Comparison of ENCODE assay signal across 8 cellular contexts in the genomic region with DNA sequence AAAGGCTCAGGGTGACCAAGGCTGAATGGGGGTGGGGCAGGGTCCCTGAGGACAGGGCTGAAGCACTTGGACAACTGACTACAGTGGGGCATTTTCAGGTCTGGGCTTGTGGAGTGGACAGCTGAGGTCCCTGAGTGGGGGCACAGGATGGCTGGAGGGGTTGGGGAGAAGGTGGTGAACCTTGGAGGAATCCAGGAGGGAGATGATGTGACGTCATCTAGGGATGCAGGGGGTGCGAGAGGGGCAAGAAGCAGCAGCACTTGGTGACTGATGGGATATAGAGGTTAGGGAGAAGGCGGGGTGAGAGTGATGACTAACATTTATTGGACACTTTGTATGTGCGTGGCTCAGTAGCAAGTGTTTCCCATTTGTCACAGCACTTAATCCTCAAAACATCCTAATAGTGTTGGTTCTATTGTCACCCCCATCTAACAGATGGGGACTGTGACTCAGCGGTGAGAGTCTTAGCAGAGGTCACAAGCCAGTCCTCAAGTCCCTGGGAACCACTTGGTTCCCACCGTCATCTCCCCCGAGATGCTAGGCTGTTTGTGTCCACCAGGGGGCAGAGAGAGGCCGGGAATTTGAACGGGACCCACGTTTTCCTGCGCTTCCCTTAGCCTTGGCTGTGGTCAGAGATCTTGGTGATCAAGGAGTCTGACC. TPM values are rescaled to one million over a fixed set of nuclear protein-coding genes. Genes with fewer than 3 reads are reported as not detected.
A peak's percentile ranks its signal among the peaks of the same experiment; 100 is the strongest.
DNase-seq lines count a peak whose midpoint lies in the region; ATAC-seq and TF ChIP-seq lines count a peak whose summit lies in the region.

No MANE protein-coding gene starts in this region.

- no peaks in the 10 kb centered on the region for H3K36me3 Mint-ChIP-seq in natural killer cell treated with Interleukin-12 subunit alpha and Interleukin-12 subunit beta and Interleukin-15 and Interleukin-18, amount 100 ng/mL, for 72 hours

- H3K9ac ChIP-seq in OCI-LY1 (ENCODE audit: low read length) = no peak overlapping the region; the same call in 1 of the 2 replicates

- no peaks in the 10 kb centered on the region for H3F3A ChIP-seq in OCI-LY1 (ENCODE audit: insufficient read depth, low read length)

- ATAC-seq in GM21423 (IDR thresholded peaks at IDR 0.05; ENCODE audit: unreplicated experiment) = peak; percentile 51
- peak; percentile 68 to 77 for ATAC-seq in natural killer cell treated with Interleukin-12 subunit alpha and Interleukin-12 subunit beta and Interleukin-15 and Interleukin-18, amount 100 ng/mL, for 72 hours

- peaks cover 0 to 9% of the 10 kb centered on the region in 2 donors for H3K27me3 Mint-ChIP-seq in natural killer cell treated with Interleukin-12 subunit alpha and Interleukin-12 subunit beta and Interleukin-15 and Interleukin-18, amount 100 ng/mL, for 72 hours

- no peaks in the 10 kb centered on the region for H3K27me3 ChIP-seq in OCI-LY1 (ENCODE audit: insufficient read depth, low read length)
- H3K27me3 ChIP-seq in esophagus squamous epithelium = peaks cover 0 to 4% (median 0%) of the 10 kb centered on the region in 4 donors
- no peaks in the 10 kb centered on the region for H3K27me3 ChIP-seq in tibial nerve

- DNase-seq in DMS53 treated with DMSO at 0.1 percent for 48 hours (lab: John Stamatoyannopoulos, UW; ENCODE audit: unreplicated experiment) (peak; percentile 89), HT-29 (ENCODE audit: low spot score) (peak; percentile 79), esophagus squamous epithelium (lab: John Stamatoyannopoulos, UW) (peak; percentile 33), tibial nerve (ENCODE audit: low spot score in 2 of 2) (peak; percentile 57 to 84)
- peak; percentile 81 for DNase-seq in activated T-cell treated with anti-CD3 and anti-CD28 coated beads, Interleukin-2, amount 50 U/mL, for 48 hours
- no peak for DNase-seq in natural killer cell treated with Interleukin-12 subunit alpha and Interleukin-12 subunit beta and Interleukin-15 and Interleukin-18, amount 100 ng/mL, for 72 hours (ENCODE audit: low spot score)

- peak overlapping the region; percentile 56 for H3K4me2 ChIP-seq in OCI-LY1 (ENCODE audit: low read length)

- H3K4me3 Mint-ChIP-seq in natural killer cell treated with Interleukin-12 subunit alpha and Interleukin-12 subunit beta and Interleukin-15 and Interleukin-18, amount 100 ng/mL, for 72 hours = no peak overlapping the region

- no peak for TF ChIP-seq POLR2A in esophagus squamous epithelium (IDR thresholded peaks at IDR 0.05)
- TF ChIP-seq POLR2A in tibial nerve (IDR thresholded peaks at IDR 0.05) = no peak

- H3K4me1 ChIP-seq in OCI-LY1 (ENCODE audit: insufficient read depth, low read length, severe bottlenecking) = peaks cover 6% of the 10 kb centered on the region
- peaks cover 22 to 41% (median 23%) of the 10 kb centered on the region in 3 donors for H3K4me1 ChIP-seq in esophagus squamous epithelium
- no peaks in the 10 kb centered on the region for H3K4me1 ChIP-seq in tibial nerve

- peaks cover 0 to 16% of the 10 kb centered on the region in 2 donors for H3K4me1 Mint-ChIP-seq in natural killer cell treated with Interleukin-12 subunit alpha and Interleukin-12 subunit beta and Interleukin-15 and Interleukin-18, amount 100 ng/mL, for 72 hours (ENCODE audit: low read depth in 2 of 2)

- H3K79me2 ChIP-seq in OCI-LY1 (ENCODE audit: insufficient read depth, low read length) = no peaks in the 10 kb centered on the region

- H3K4me3 ChIP-seq in OCI-LY1 (ENCODE audit: low read depth, low read length, poor library complexity, severe bottlenecking) (peak overlapping the region; percentile 42), esophagus squamous epithelium (peak overlapping the region in 2 of 4 donors; percentile 12 to 32), tibial nerve (no peak overlapping the region)

- H3K9me3 ChIP-seq in OCI-LY1 (ENCODE audit: low read length) (no peaks in the 10 kb centered on the region), esophagus squamous epithelium (no peaks in the 10 kb centered on the region), tibial nerve (no peaks in the 10 kb centered on the region)

- peak overlapping the region in 1 of 2 donors; percentile 60 for H3K27ac Mint-ChIP-seq in natural killer cell treated with Interleukin-12 subunit alpha and Interleukin-12 subunit beta and Interleukin-15 and Interleukin-18, amount 100 ng/mL, for 72 hours

- no peak for TF ChIP-seq EP300 in tibial nerve (IDR thresholded peaks at IDR 0.05)

- no peak overlapping the region for H2AFZ ChIP-seq in OCI-LY1 (ENCODE audit: low read length)

- TF ChIP-seq CTCF in OCI-LY1 (IDR thresholded peaks at IDR 0.05; ENCODE audit: low read length) = peak; percentile 76
- TF ChIP-seq CTCF in esophagus squamous epithelium (IDR thresholded peaks at IDR 0.05) = peak; percentile 72 to 99 (median 97)
- peak; percentile 81 to 95 (median 82) for TF ChIP-seq CTCF in tibial nerve (IDR thresholded peaks at IDR 0.05)

- no peaks in the 10 kb centered on the region for H4K20me1 ChIP-seq in OCI-LY1 (ENCODE audit: insufficient read depth, low read length)

- no peaks in the 10 kb centered on the region for H3K9me2 ChIP-seq in OCI-LY1 (ENCODE audit: low read depth, low read length)

- H3K27ac ChIP-seq in OCI-LY1 (ENCODE audit: low read depth, low read length, poor library complexity, severe bottlenecking) (peak overlapping the region; percentile 43), esophagus squamous epithelium (peak overlapping the region; percentile 74 to 90 (median 80)), tibial nerve (no peak overlapping the region)

- no peaks in the 10 kb centered on the region for H3K36me3 ChIP-seq in OCI-LY1 (ENCODE audit: insufficient read depth, low read length)
- no peaks in the 10 kb centered on the region for H3K36me3 ChIP-seq in esophagus squamous epithelium
- no peaks in the 10 kb centered on the region for H3K36me3 ChIP-seq in tibial nerve

- no peaks in the 10 kb centered on the region for H3K9me3 Mint-ChIP-seq in natural killer cell treated with Interleukin-12 subunit alpha and Interleukin-12 subunit beta and Interleukin-15 and Interleukin-18, amount 100 ng/mL, for 72 hours

- intact Hi-C loops in esophagus squamous epithelium (cut with DNase I) = loop anchor here (2.0 to 5.0 kb wide), 2 partner anchors 86 to 156 kb away; no protein-coding TSS in a partner anchor

- WGBS in esophagus squamous epithelium, 2 donors = 5 to 14% methylated on average over 7 to 11 of the region's 11 CpGs
- WGBS in tibial nerve, 2 donors = 11 to 14% methylated on average over 11 of the region's 11 CpGs

RNA-seq across cellular contexts. Expression of a gene that starts 27.9 kb away (rescaled TPM):
- total RNA-seq in HT-29 (2014; rRNA removed; shearing (Covaris generic)) = 2.9 and 3.5 TPM in 2 replicates
- under 1 TPM; 0.18 to 0.83 (median 0.55) TPM for total RNA-seq in esophagus squamous epithelium
- total RNA-seq in natural killer cell treated with Interleukin-12 subunit alpha and Interleukin-12 subunit beta and Interleukin-15 and Interleukin-18, amount 100 ng/mL, for 72 hours = 1 to 10 TPM in 1 of 2 donors, under 1 TPM in 1; 0.84 to 1.8 TPM
- 10 to 100 TPM; 13.6 to 33.9 (median 29.5) TPM for total RNA-seq in tibial nerve

RNA-seq across cellular contexts. Expression of a gene that starts 45.4 kb away (rescaled TPM):
- total RNA-seq in HT-29 (2014; rRNA removed; shearing (Covaris generic)) = 3.4 and 4.6 TPM in 2 replicates
- total RNA-seq in esophagus squamous epithelium (under 1 TPM in 2 of 4 donors, not detected in 2; 0.19 to 0.48 TPM), tibial nerve (10 to 100 TPM in 1 of 4 donors, 1 to 10 TPM in 3; 4.5 to 22.2 (median 8.4) TPM)
- total RNA-seq in natural killer cell treated with Interleukin-12 subunit alpha and Interleukin-12 subunit beta and Interleukin-15 and Interleukin-18, amount 100 ng/mL, for 72 hours = under 1 TPM; 0.47 to 0.59 TPM

Comparison
In these comparisons a context has a peak if more than half of its experiments do, and no peak if none do; other contexts are left out.
1. H3K27ac ChIP-seq: peak in OCI-LY1 (single experiment) and esophagus squamous epithelium (4 of 4); none in tibial nerve (0 of 4).
2. Peak in every context shown above with its lines, with median percentiles within 50 percentile points of each other: CTCF ChIP-seq.